Comparison of ENCODE assay signal across 33 cellular contexts in genomic region chr11:37957717-37958116, GRCh38.
"Had no signal": no experiment of that assay in that cellular context is flagged by ENCODE, and none has a peak within 500 bp of the region (broad histone marks: within the 10 kb centered on the region; RNA-seq: fewer than 3 reads in every experiment).

No MANE protein-coding gene starts in this region.

- DNase-seq: activated effector memory CD4-positive, alpha-beta T cell treated with anti-CD3 and anti-CD28 coated beads, Interleukin-2, amount 50 U/mL, for 16 hours; activated effector memory CD4-positive, alpha-beta T cell treated with Interleukin-2 at 50 U/mL for 16 hours; activated gamma-delta T cell; activated gamma-delta T cell treated with Interleukin-2 at 50 U/mL for 16 hours; activated naive CD4-positive, alpha-beta T cell; activated naive CD4-positive, alpha-beta T cell treated with anti-CD3 and anti-CD28 coated beads for 36 hours; activated naive CD4-positive, alpha-beta T cell treated with anti-CD3 and anti-CD28 coated beads, Interleukin-2, amount 10 ng/mL, durations not matched to agents 7 days and 5 days; activated naive CD4-positive, alpha-beta T cell treated with anti-CD3 and anti-CD28 coated beads, Interleukin-2, amount 50 U/mL, for 16 hours; activated naive CD4-positive, alpha-beta T cell treated with Interleukin-2 at 50 U/mL for 16 hours; activated naive CD8-positive, alpha-beta T cell treated with anti-CD3 and anti-CD28 coated beads for 36 hours; activated naive CD8-positive, alpha-beta T cell treated with anti-CD3 and anti-CD28 coated beads, Interleukin-2, amount 10 ng/mL, durations not matched to agents 7 days and 5 days; activated naive CD8-positive, alpha-beta T cell treated with anti-CD3 and anti-CD28 coated beads, Interleukin-2, amount 50 U/mL, for 24 hours; activated T-cell treated with anti-CD3 and anti-CD28 coated beads, Interleukin-2, amount 50 U/mL, for 24 hours; activated T-cell treated with anti-CD3 and anti-CD28 coated beads, Interleukin-2, amount 50 U/mL, for 4 hours; activated T-cell treated with anti-CD3 and anti-CD28 coated beads, Interleukin-2, amount 50 U/mL, for 48 hours; activated T-cell treated with anti-CD3 and anti-CD28 coated beads, Interleukin-2, amount 50 U/mL, for 72 hours; adrenal gland; amniotic stem cell; amygdala; anterior cingulate cortex; aorta; body of pancreas; brain microvascular endothelial cell; caudate nucleus; central memory CD4-positive, alpha-beta T cell; cerebellar nuclear complex had no signal

- H3K27ac ChIP-seq: adrenal gland, ascending aorta, body of pancreas, brain microvascular endothelial cell, breast epithelium, cardiac muscle cell had no signal

- H3K4me3 ChIP-seq: adrenal gland, ascending aorta, body of pancreas, breast epithelium, cardiac muscle cell had no signal

- FAIRE-seq: astrocyte, bronchial epithelial cell had no signal

- ATAC-seq: activated naive CD4-positive, alpha-beta T cell treated with anti-CD3 and anti-CD28 coated beads, Interleukin-2, amount 50 U/mL, for 72 hours; activated naive CD8-positive, alpha-beta T cell treated with anti-CD3 and anti-CD28 coated beads, Interleukin-2, amount 50 U/mL, for 24 hours; activated T-cell treated with anti-CD3 and anti-CD28 coated beads, Interleukin-2, amount 50 U/mL, for 4 hours; activated T-cell treated with anti-CD3 and anti-CD28 coated beads, Interleukin-2, amount 50 U/mL, for 72 hours; activated T-helper 17 cell treated with anti-CD3 and anti-CD28 coated beads, Interleukin-2, amount 50 U/mL, for 72 hours; body of pancreas had no signal

- H3K9me3 ChIP-seq: adrenal gland, ascending aorta, body of pancreas had no signal

- H3K27me3 ChIP-seq: adrenal gland, ascending aorta, body of pancreas, brain microvascular endothelial cell, breast epithelium, cardiac muscle cell had no signal

- H3K36me3 ChIP-seq: adrenal gland, ascending aorta, brain microvascular endothelial cell, breast epithelium, cardiac muscle cell had no signal

- H3K4me1 ChIP-seq: adrenal gland, ascending aorta, body of pancreas, breast epithelium had no signal
